ENCODE assay signal across 18 cellular contexts in the genomic region with DNA sequence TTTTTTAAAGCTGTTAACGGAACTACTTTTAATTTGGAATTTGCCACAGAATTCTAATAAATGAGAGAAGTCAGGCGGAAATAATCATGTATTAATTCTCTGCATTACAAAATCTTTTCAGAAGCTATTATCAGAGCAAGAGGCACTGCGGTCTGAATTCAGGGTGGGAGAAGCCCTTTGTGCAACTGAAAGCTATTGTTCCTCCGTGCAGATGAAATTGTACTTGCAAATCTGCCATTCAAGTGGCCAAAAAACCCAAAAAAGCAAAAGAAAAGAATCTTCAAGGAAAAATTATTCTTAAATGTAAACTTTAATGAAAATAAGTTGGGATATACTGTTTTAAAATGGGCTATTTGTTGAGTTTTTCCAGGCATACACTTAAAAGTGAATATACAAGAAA.
"Had no signal": no experiment of that assay in that cellular context is flagged by ENCODE, and none has a peak within 500 bp of the region (broad histone marks: within the 10 kb centered on the region; RNA-seq: fewer than 3 reads in every experiment).

No MANE protein-coding gene starts in this region.

- H3K36me3 ChIP-seq: adrenal gland, gastrocnemius medialis, prostate gland, right lobe of liver, spleen, transverse colon had no signal

- H3K9me3 ChIP-seq: adrenal gland, gastrocnemius medialis, prostate gland, right lobe of liver, spleen, transverse colon had no signal

- ATAC-seq: gastrocnemius medialis; right lobe of liver; stimulated activated naive B cell treated with anti-CD40 and anti-IgM and Interleukin-4, amounts not matched to agents 10 μg/mL and 1 μg/mL and 100 μg/mL, for 72 hours had no signal

- H3K4me3 ChIP-seq: adrenal gland, gastrocnemius medialis, prostate gland, right lobe of liver, transverse colon had no signal

- H3K4me3 Mint-ChIP-seq: activated CD4-positive, alpha-beta memory T cell treated with anti-CD3 and anti-CD28 coated beads, Interleukin-2, amount 10 ng/mL, durations not matched to agents 7 days and 5 days; central memory CD8-positive, alpha-beta T cell; stimulated activated naive B cell treated with anti-CD40 and anti-IgM and Interleukin-4, amounts not matched to agents 10 μg/mL and 1 μg/mL and 100 μg/mL, for 72 hours had no signal

- H3K4me1 ChIP-seq: prostate gland, right lobe of liver had no signal

- H3K9me3 Mint-ChIP-seq: activated CD4-positive, alpha-beta memory T cell treated with anti-CD3 and anti-CD28 coated beads, Interleukin-2, amount 10 ng/mL, durations not matched to agents 7 days and 5 days; central memory CD8-positive, alpha-beta T cell; stimulated activated naive B cell treated with anti-CD40 and anti-IgM and Interleukin-4, amounts not matched to agents 10 μg/mL and 1 μg/mL and 100 μg/mL, for 72 hours had no signal

- H3K27ac ChIP-seq: adrenal gland, epithelial cell of prostate, gastrocnemius medialis, prostate gland, right lobe of liver, spleen, transverse colon had no signal

- DNase-seq: activated CD4-positive, alpha-beta memory T cell treated with anti-CD3 and anti-CD28 coated beads, Interleukin-2, amount 10 ng/mL, durations not matched to agents 7 days and 5 days; activated gamma-delta T cell treated with Interleukin-2 at 50 U/mL for 16 hours; activated T-cell treated with anti-CD3 and anti-CD28 coated beads, Interleukin-2, amount 50 U/mL, for 48 hours; cortex of kidney; effector memory CD4-positive, alpha-beta T cell; gastrocnemius medialis; kidney glomerular epithelial cell; occipital lobe; right lobe of liver; stimulated activated CD4-positive, alpha-beta T cell treated with anti-CD3 and anti-CD28 coated beads, Interleukin-1b, Interleukin-23, amount 100 ng/mL, for 48 hours; stimulated activated naive B cell treated with anti-CD40 and anti-IgM and Interleukin-4, amounts not matched to agents 10 μg/mL and 1 μg/mL and 100 μg/mL, for 72 hours; SW 1271; transverse colon had no signal

- H3K27ac Mint-ChIP-seq: activated CD4-positive, alpha-beta memory T cell treated with anti-CD3 and anti-CD28 coated beads, Interleukin-2, amount 10 ng/mL, durations not matched to agents 7 days and 5 days; stimulated activated naive B cell treated with anti-CD40 and anti-IgM and Interleukin-4, amounts not matched to agents 10 μg/mL and 1 μg/mL and 100 μg/mL, for 72 hours had no signal
